Comparison of ENCODE assay signal across 20 cellular contexts in genomic region chr9:76115982-76116646, GRCh38.
"Had no signal": no experiment of that assay in that cellular context is flagged by ENCODE, and none has a peak within 500 bp of the region (broad histone marks: within the 10 kb centered on the region; RNA-seq: fewer than 3 reads in every experiment).

No MANE protein-coding gene starts in this region.

- ATAC-seq: lower lobe of right lung, mucosa of descending colon, SK-N-SH treated with all-trans-retinoic acid at 6 μM for 48 hours had no signal

- H3K27me3 Mint-ChIP-seq: stimulated activated naive CD8-positive, alpha-beta T cell treated with anti-CD3 and anti-CD28 coated beads, Interleukin-15, Interleukin-2, amounts not matched to agents 100 ng/mL and 50 ng/mL, for 24 hours had no signal

- H3K27me3 ChIP-seq: adrenal gland, spleen, suprapubic skin, transverse colon had no signal

- H3K9me3 Mint-ChIP-seq: stimulated activated naive CD8-positive, alpha-beta T cell treated with anti-CD3 and anti-CD28 coated beads, Interleukin-15, Interleukin-2, amounts not matched to agents 100 ng/mL and 50 ng/mL, for 24 hours; T-helper 2 cell treated with Interferon-gamma antibody and Interleukin-4, amounts not matched to agents 5 μg/mL and 100 μg/mL, for 36 hours had no signal

- DNase-seq: activated CD4-positive, alpha-beta T cell treated with anti-CD3 and anti-CD28 coated beads for 1 hour; central memory CD4-positive, alpha-beta T cell; dermis blood vessel endothelial cell; effector CD8-positive, alpha-beta T cell; erythroblast; foreskin fibroblast; kidney; lower lobe of right lung; mesendoderm; mucosa of descending colon; spleen; stimulated activated CD4-positive, alpha-beta T cell treated with anti-CD3 and anti-CD28 coated beads, Interleukin-4, amount 100 ng/mL, for 1 hour; transverse colon had no signal

- H3K27ac Mint-ChIP-seq: stimulated activated naive CD8-positive, alpha-beta T cell treated with anti-CD3 and anti-CD28 coated beads, Interleukin-15, Interleukin-2, amounts not matched to agents 100 ng/mL and 50 ng/mL, for 24 hours; T-helper 2 cell treated with Interferon-gamma antibody and Interleukin-4, amounts not matched to agents 5 μg/mL and 100 μg/mL, for 36 hours had no signal

- H3K4me3 ChIP-seq: adrenal gland, lower lobe of right lung, mucosa of descending colon, prostate gland, spleen, suprapubic skin, transverse colon had no signal

- H3K36me3 ChIP-seq: adrenal gland, lower lobe of right lung, prostate gland, spleen, suprapubic skin, transverse colon had no signal

- H3K27ac ChIP-seq: adrenal gland, lower lobe of right lung, prostate gland, spleen, suprapubic skin, transverse colon, VCaP had no signal

- H3K4me3 Mint-ChIP-seq: stimulated activated naive CD8-positive, alpha-beta T cell treated with anti-CD3 and anti-CD28 coated beads, Interleukin-15, Interleukin-2, amounts not matched to agents 100 ng/mL and 50 ng/mL, for 24 hours; T-helper 2 cell treated with Interferon-gamma antibody and Interleukin-4, amounts not matched to agents 5 μg/mL and 100 μg/mL, for 36 hours had no signal

- H3K9me3 ChIP-seq: lower lobe of right lung, mucosa of descending colon, prostate gland, spleen, suprapubic skin, transverse colon had no signal
